ENCODE assay signal across 8 cellular contexts in the genomic region with DNA sequence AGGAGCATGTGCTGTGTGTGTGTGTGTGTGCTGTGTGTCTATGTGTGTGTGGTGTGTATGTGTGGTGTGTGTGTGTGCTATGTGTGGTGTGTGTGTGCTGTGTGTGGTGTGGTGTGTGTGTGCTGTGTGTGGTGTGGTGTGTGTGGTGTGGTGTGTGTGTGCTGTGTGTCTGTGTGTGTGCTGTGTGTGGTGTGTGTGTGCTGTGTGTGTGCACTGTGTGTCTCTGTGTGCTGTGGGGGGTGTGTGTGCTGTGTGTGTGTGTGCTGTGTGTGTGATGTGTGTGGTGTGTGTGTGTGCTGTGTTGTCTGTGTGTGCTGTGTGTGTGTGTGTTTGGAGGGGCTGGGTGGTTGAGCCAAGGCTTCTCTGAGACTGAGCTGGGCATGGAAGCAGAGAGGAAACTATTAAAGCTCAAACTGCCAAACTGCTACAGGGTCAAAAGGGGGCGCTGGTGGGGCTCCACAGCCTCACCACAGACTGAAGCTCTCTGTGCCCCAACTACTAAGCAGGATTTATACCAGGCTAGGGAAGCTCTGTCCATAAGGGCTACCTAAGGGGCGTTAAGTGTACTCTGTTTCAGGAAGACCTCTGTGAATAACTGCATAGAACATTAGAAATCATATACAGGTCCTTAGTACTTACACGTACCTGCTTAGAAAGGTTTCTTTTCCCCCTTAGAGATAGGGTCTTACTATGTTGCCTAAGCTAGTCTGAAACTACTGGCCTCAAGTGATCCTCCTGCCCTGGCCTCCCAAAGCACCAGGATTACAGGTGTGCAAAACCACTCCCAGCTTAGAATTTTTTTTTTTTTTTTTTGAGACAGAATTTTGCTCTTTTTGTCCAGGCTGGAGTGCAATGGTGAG. TPM values are rescaled to one million over a fixed set of nuclear protein-coding genes. Genes with fewer than 3 reads are reported as not detected.
DNase-seq lines count a peak whose midpoint lies in the region; ATAC-seq and TF ChIP-seq lines count a peak whose summit lies in the region.

No MANE protein-coding gene starts in this region.

- no peak overlapping the region for H3K27ac ChIP-seq in DND-41 (ENCODE audit: low read length)
- H3K27ac ChIP-seq in Karpas-422 (ENCODE audit: low read length): no peak overlapping the region

- H3K36me3 ChIP-seq in DND-41 (ENCODE audit: insufficient read depth, low read length): peaks cover 50% of the 10 kb centered on the region
- H3K36me3 ChIP-seq in Karpas-422 (ENCODE audit: insufficient read depth, low read length): peaks cover 20% of the 10 kb centered on the region

- no peaks in the 10 kb centered on the region for H3K9me3 ChIP-seq in DND-41 (ENCODE audit: insufficient read depth, low read length, severe bottlenecking)
- H3K9me3 ChIP-seq in Karpas-422 (ENCODE audit: low read length): no peaks in the 10 kb centered on the region

- H3K79me2 ChIP-seq in DND-41 (ENCODE audit: insufficient read depth, low read length): no peaks in the 10 kb centered on the region
- H3K79me2 ChIP-seq in Karpas-422 (ENCODE audit: low read length): peaks cover 6% of the 10 kb centered on the region

- no peaks in the 10 kb centered on the region for H3K9me3 Mint-ChIP-seq in T-helper 1 cell treated with Interleukin-12 subunit alpha and Interleukin-12 subunit beta and Interleukin-4 antibody, amounts not matched to agents 30 μg/mL and 1 μg/mL, for 36 hours
- H3K9me3 Mint-ChIP-seq in activated naive CD8-positive, alpha-beta T cell treated with anti-CD3 and anti-CD28 coated beads, Interleukin-2, amount 50 U/mL, for 24 hours: no peaks in the 10 kb centered on the region

- H3K27me3 Mint-ChIP-seq in T-helper 1 cell treated with Interleukin-12 subunit alpha and Interleukin-12 subunit beta and Interleukin-4 antibody, amounts not matched to agents 30 μg/mL and 1 μg/mL, for 36 hours (ENCODE audit: low read depth): no peaks in the 10 kb centered on the region
- no peaks in the 10 kb centered on the region for H3K27me3 Mint-ChIP-seq in activated naive CD8-positive, alpha-beta T cell treated with anti-CD3 and anti-CD28 coated beads, Interleukin-2, amount 50 U/mL, for 24 hours

- peak; percentile 75 for TF ChIP-seq CTCF in DND-41 (IDR thresholded peaks at IDR 0.05; ENCODE audit: borderline replicate concordance, extremely low read depth, low read length, poor library complexity, severe bottlenecking)

- H3K27ac Mint-ChIP-seq in T-helper 1 cell treated with Interleukin-12 subunit alpha and Interleukin-12 subunit beta and Interleukin-4 antibody, amounts not matched to agents 30 μg/mL and 1 μg/mL, for 36 hours: peak overlapping the region; percentile 47
- peak overlapping the region; percentile 52 for H3K27ac Mint-ChIP-seq in activated naive CD8-positive, alpha-beta T cell treated with anti-CD3 and anti-CD28 coated beads, Interleukin-2, amount 50 U/mL, for 24 hours

- peak; percentile 33 for DNase-seq in DND-41
- DNase-seq in Karpas-422: peak; percentile 87
- peak; percentile 64 for DNase-seq in activated naive CD8-positive, alpha-beta T cell treated with anti-CD3 and anti-CD28 coated beads, Interleukin-2, amount 50 U/mL, for 24 hours
- DNase-seq in iPS DF 19.7 (ENCODE audit: low read depth, low spot score): peak; percentile 17
- peak; percentile 45 to 54 for DNase-seq in stimulated activated CD4-positive, alpha-beta T cell treated with anti-CD3 and anti-CD28 coated beads, Interleukin-1b, Interleukin-23, amount 100 ng/mL, for 4 hours (ENCODE audit: low read depth in 2 of 2)

- H3K4me1 ChIP-seq in DND-41 (ENCODE audit: insufficient read depth, low read length) (no peaks in the 10 kb centered on the region), Karpas-422 (ENCODE audit: low read length) (peaks cover under 1% of the 10 kb centered on the region)

- H2AFZ ChIP-seq in DND-41 (ENCODE audit: low read depth, low read length) (no peak overlapping the region), Karpas-422 (ENCODE audit: low read length) (no peak overlapping the region)

- H3K4me2 ChIP-seq in DND-41 (ENCODE audit: insufficient read depth, low read length) (no peak overlapping the region), Karpas-422 (ENCODE audit: low read depth, low read length, poor library complexity, severe bottlenecking) (no peak overlapping the region)

- ATAC-seq in DND-41 (ENCODE audit: insufficient read depth, low read depth) (peak; percentile 77), HG03565 (IDR thresholded peaks at IDR 0.05; ENCODE audit: unreplicated experiment) (no peak), HG02884 (IDR thresholded peaks at IDR 0.05; ENCODE audit: unreplicated experiment) (no peak)
- ATAC-seq in activated naive CD8-positive, alpha-beta T cell treated with anti-CD3 and anti-CD28 coated beads, Interleukin-2, amount 50 U/mL, for 24 hours: peak; percentile 82

- peaks cover 4% of the 10 kb centered on the region for H3K4me1 Mint-ChIP-seq in T-helper 1 cell treated with Interleukin-12 subunit alpha and Interleukin-12 subunit beta and Interleukin-4 antibody, amounts not matched to agents 30 μg/mL and 1 μg/mL, for 36 hours (ENCODE audit: low read depth)
- H3K4me1 Mint-ChIP-seq in activated naive CD8-positive, alpha-beta T cell treated with anti-CD3 and anti-CD28 coated beads, Interleukin-2, amount 50 U/mL, for 24 hours: peaks cover 2% of the 10 kb centered on the region

- no peaks in the 10 kb centered on the region for H3K9me2 ChIP-seq in Karpas-422 (replicated peaks; ENCODE audit: insufficient read depth, low read length)

- no peak overlapping the region for H3K4me3 Mint-ChIP-seq in T-helper 1 cell treated with Interleukin-12 subunit alpha and Interleukin-12 subunit beta and Interleukin-4 antibody, amounts not matched to agents 30 μg/mL and 1 μg/mL, for 36 hours
- no peak overlapping the region for H3K4me3 Mint-ChIP-seq in activated naive CD8-positive, alpha-beta T cell treated with anti-CD3 and anti-CD28 coated beads, Interleukin-2, amount 50 U/mL, for 24 hours

- H4K20me1 ChIP-seq in DND-41 (ENCODE audit: insufficient read depth, low read length) (no peaks in the 10 kb centered on the region; the same call in 1 of the 2 replicates), Karpas-422 (ENCODE audit: insufficient read depth, low read depth, low read length) (no peaks in the 10 kb centered on the region)

- H3K36me3 Mint-ChIP-seq in T-helper 1 cell treated with Interleukin-12 subunit alpha and Interleukin-12 subunit beta and Interleukin-4 antibody, amounts not matched to agents 30 μg/mL and 1 μg/mL, for 36 hours (ENCODE audit: low read depth): peaks cover 29% of the 10 kb centered on the region
- H3K36me3 Mint-ChIP-seq in activated naive CD8-positive, alpha-beta T cell treated with anti-CD3 and anti-CD28 coated beads, Interleukin-2, amount 50 U/mL, for 24 hours (ENCODE audit: low read depth): peaks cover 25% of the 10 kb centered on the region

- H3K4me3 ChIP-seq in DND-41 (ENCODE audit: low read depth in 1 of 2, low read length in 2 of 2) (no peak overlapping the region), Karpas-422 (ENCODE audit: low read length) (no peak overlapping the region)

- no peak overlapping the region for H3K9ac ChIP-seq in DND-41 (ENCODE audit: low read depth, low read length)
- no peak overlapping the region for H3K9ac ChIP-seq in Karpas-422 (ENCODE audit: low read length)

- H3K27me3 ChIP-seq in DND-41 (ENCODE audit: insufficient read depth, low read length, poor library complexity) (no peaks in the 10 kb centered on the region), Karpas-422 (ENCODE audit: low read length) (no peaks in the 10 kb centered on the region)

RNA-seq across cellular contexts. Expression of a gene that starts 27.8 kb away (rescaled TPM):
- 14.9 and 28.8 TPM in 2 replicates for total RNA-seq in Karpas-422 (2014; rRNA removed; shearing (Covaris generic); ENCODE audit: low replicate concordance)

RNA-seq across cellular contexts. Expression of a gene that starts 36.9 kb away (rescaled TPM):
- not detected in 2 replicates for total RNA-seq in Karpas-422 (2014; rRNA removed; shearing (Covaris generic); ENCODE audit: low replicate concordance)

RNA-seq across cellular contexts. Expression of a gene that starts 41.2 kb away (rescaled TPM):
- total RNA-seq in Karpas-422 (2014; rRNA removed; shearing (Covaris generic); ENCODE audit: low replicate concordance): 0.04 TPM in 1 of 2 replicates, not detected in the other

RNA-seq across cellular contexts. Expression of a gene that starts 54.1 kb away (rescaled TPM):
- total RNA-seq in Karpas-422 (2014; rRNA removed; shearing (Covaris generic); ENCODE audit: low replicate concordance): 110 and 142 TPM in 2 replicates

Comparison
In these comparisons a context has a peak if more than half of its experiments do, and no peak if none do; other contexts are left out.
1. ATAC-seq: peak in DND-41 (single experiment) and activated naive CD8-positive, alpha-beta T cell treated with anti-CD3 and anti-CD28 coated beads, Interleukin-2, amount 50 U/mL, for 24 hours (single experiment); none in HG03565 (single experiment) and HG02884 (single experiment).
2. DNase-seq: peak in every context shown above with its lines; median percentile 87 in Karpas-422; 64 in activated naive CD8-positive, alpha-beta T cell treated with anti-CD3 and anti-CD28 coated beads, Interleukin-2, amount 50 U/mL, for 24 hours; 50 in stimulated activated CD4-positive, alpha-beta T cell treated with anti-CD3 and anti-CD28 coated beads, Interleukin-1b, Interleukin-23, amount 100 ng/mL, for 4 hours; 33 in DND-41; 17 in iPS DF 19.7.